In the genomic region with DNA sequence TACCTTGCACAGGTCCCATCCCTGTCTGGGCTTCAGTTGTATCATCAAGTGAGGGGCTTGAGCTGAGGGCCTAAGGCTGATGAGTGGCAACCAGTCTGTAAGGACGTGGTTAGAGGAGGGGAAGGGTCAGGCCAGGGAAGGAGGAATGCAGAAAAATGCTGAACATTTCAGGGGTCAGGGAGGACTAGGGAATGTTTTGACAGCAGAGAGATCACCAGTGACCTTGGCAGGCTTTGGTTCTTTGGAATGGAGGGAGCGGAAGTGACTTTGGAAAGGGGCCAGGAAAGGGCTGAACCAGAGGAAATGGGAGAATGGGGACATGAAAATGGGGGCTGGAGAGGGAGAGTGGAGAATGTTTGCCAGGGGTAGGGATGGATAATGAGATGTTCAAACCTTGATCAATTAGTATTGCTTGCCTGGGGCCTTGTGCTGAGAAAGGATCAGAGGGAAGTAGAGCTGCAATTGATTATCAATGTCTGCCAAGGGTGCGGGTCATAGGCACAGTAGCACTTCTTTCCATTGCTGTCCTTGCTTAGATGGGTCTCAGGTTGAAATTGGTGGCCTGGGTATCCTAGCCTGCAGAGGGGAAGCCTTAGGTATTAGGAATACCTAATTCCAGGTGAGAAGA, we compare ENCODE assay signal across 10 cellular contexts. TPM values are rescaled to one million over a fixed set of nuclear protein-coding genes. Genes with fewer than 3 reads are reported as not detected.
DNase-seq lines count a peak whose midpoint lies in the region; TF ChIP-seq lines count a peak whose summit lies in the region.
"Had no signal": no experiment of that assay in that cellular context is flagged by ENCODE, and none has a peak within 500 bp of the region (broad histone marks: within the 10 kb centered on the region; RNA-seq: fewer than 3 reads in every experiment).

No MANE protein-coding gene starts in this region.

- WGBS in liver, result 60% methylated on average over 3 of the region's 3 CpGs
- 68 to 74% methylated on average over 3 of the region's 3 CpGs for WGBS in thyroid gland, 2 donors

- intact Hi-C loops in activated naive CD4-positive, alpha-beta T cell treated with anti-CD3 and anti-CD28 coated beads for 36 hours (cut with micrococcal nuclease), result no loop called here
- intact Hi-C loops in breast epithelium (cut with DNase I; ENCODE audit: low total_unique reads), result no loop called here
- intact Hi-C loops in thyroid gland (cut with DNase I), result no loop called here

- no peak for TF ChIP-seq POLR2A in breast epithelium (IDR thresholded peaks at IDR 0.05)
- TF ChIP-seq POLR2A in thyroid gland (IDR thresholded peaks at IDR 0.05), result no peak

- peaks cover 7% of the 10 kb centered on the region for H3K36me3 Mint-ChIP-seq in activated naive CD4-positive, alpha-beta T cell treated with anti-CD3 and anti-CD28 coated beads for 36 hours (ENCODE audit: low read depth)

- H3K27me3 Mint-ChIP-seq in activated naive CD4-positive, alpha-beta T cell treated with anti-CD3 and anti-CD28 coated beads for 36 hours (ENCODE audit: low read depth), result no peaks in the 10 kb centered on the region
- H3K27me3 Mint-ChIP-seq: progenitor cell of endocrine pancreas had no signal

- H3K27me3 ChIP-seq in breast epithelium, result no peaks in the 10 kb centered on the region
- H3K27me3 ChIP-seq in liver (ENCODE audit: control insufficient read depth in 4 of 4, insufficient read depth in 4 of 4, low read length in 3 of 4), result no peaks in the 10 kb centered on the region
- H3K27me3 ChIP-seq in thyroid gland, result no peaks in the 10 kb centered on the region
- H3K27me3 ChIP-seq: foreskin keratinocyte had no signal

- H3K4me1 ChIP-seq in breast epithelium, result peaks cover 0 to under 1% of the 10 kb centered on the region in 2 donors
- peaks cover 7 to 25% (median 16%) of the 10 kb centered on the region in 4 donors for H3K4me1 ChIP-seq in liver (ENCODE audit: control insufficient read depth in 4 of 4, insufficient read depth in 4 of 4, low read length in 3 of 4)
- peaks cover 33 to 50% of the 10 kb centered on the region in 2 donors for H3K4me1 ChIP-seq in thyroid gland

- H3K27ac ChIP-seq in breast epithelium, result peak overlapping the region; percentile 23 to 38
- H3K27ac ChIP-seq in liver (ENCODE audit: low read depth in 1 of 2, low read length in 2 of 2), result no peak overlapping the region
- peak overlapping the region in 1 of 3 donors; percentile 53 for H3K27ac ChIP-seq in thyroid gland

- H3K9me3 ChIP-seq in breast epithelium, result no peaks in the 10 kb centered on the region
- no peaks in the 10 kb centered on the region for H3K9me3 ChIP-seq in liver (ENCODE audit: control insufficient read depth in 4 of 4, low read length in 3 of 4)
- H3K9me3 ChIP-seq in thyroid gland, result no peaks in the 10 kb centered on the region

- no peak overlapping the region for H3K9ac ChIP-seq in liver (ENCODE audit: low read depth in 1 of 2, low read length in 2 of 2)

- no peak overlapping the region for H3K4me3 Mint-ChIP-seq in activated naive CD4-positive, alpha-beta T cell treated with anti-CD3 and anti-CD28 coated beads for 36 hours

- CTCF ChIA-PET in activated naive CD4-positive, alpha-beta T cell treated with anti-CD3 and anti-CD28 coated beads for 36 hours (lab: Charles Lee), result interaction anchor here (1.0 to 6.0 kb wide), 5 partner anchors 11 to 245 kb away, joined by 3 to 48 read pairs (median 5); no protein-coding TSS in a partner anchor

- TF ChIP-seq CTCF in breast epithelium (IDR thresholded peaks at IDR 0.05) (no peak), liver (IDR thresholded peaks at IDR 0.05; ENCODE audit: low read depth, low read length, missing input control) (no peak), thyroid gland (IDR thresholded peaks at IDR 0.05) (no peak)

- no peak overlapping the region for H3K4me3 ChIP-seq in breast epithelium
- no peak overlapping the region for H3K4me3 ChIP-seq in liver (ENCODE audit: low read depth in 1 of 3, low read length in 3 of 3)
- H3K4me3 ChIP-seq in thyroid gland (replicated peaks in 1 of 3), result no peak overlapping the region

- peak in 1 of 2 donors; percentile 32 for TF ChIP-seq RAD21 in liver (IDR thresholded peaks at IDR 0.05)

- H3K36me3 ChIP-seq in breast epithelium (no peaks in the 10 kb centered on the region), liver (ENCODE audit: control insufficient read depth in 4 of 4, insufficient read depth in 3 of 4, low read depth in 1 of 4, low read length in 3 of 4) (peaks cover 0 to 10% (median 0%) of the 10 kb centered on the region in 4 donors), thyroid gland (no peaks in the 10 kb centered on the region)

- no peaks in the 10 kb centered on the region for H3K9me3 Mint-ChIP-seq in activated naive CD4-positive, alpha-beta T cell treated with anti-CD3 and anti-CD28 coated beads for 36 hours

- H3K27ac Mint-ChIP-seq in activated naive CD4-positive, alpha-beta T cell treated with anti-CD3 and anti-CD28 coated beads for 36 hours, result peak overlapping the region; percentile 93
- H3K27ac Mint-ChIP-seq: progenitor cell of endocrine pancreas had no signal

- peaks cover 86% of the 10 kb centered on the region for H3K4me1 Mint-ChIP-seq in activated naive CD4-positive, alpha-beta T cell treated with anti-CD3 and anti-CD28 coated beads for 36 hours (ENCODE audit: low read depth)

- DNase-seq in activated naive CD4-positive, alpha-beta T cell treated with anti-CD3 and anti-CD28 coated beads for 36 hours, result no peak
- DNase-seq in activated naive CD4-positive, alpha-beta T cell (lab: John Stamatoyannopoulos, UW), result no peak
- DNase-seq in breast epithelium (ENCODE audit: low spot score in 2 of 2), result no peak
- peak; percentile 20 to 40 for DNase-seq in thyroid gland
- DNase-seq in middle frontal gyrus (ENCODE audit: extremely low spot score, low spot score), result no peak
- no peak for DNase-seq in NCI-H2081 treated with DMSO at 0.1 percent for 48 hours (lab: John Stamatoyannopoulos, UW)
- no peak for DNase-seq in activated CD8-positive, alpha-beta memory T cell treated with anti-CD3 and anti-CD28 coated beads, Interleukin-2, amount 50 U/mL, for 4 hours

TF ChIP-seq in liver, 16 proteins besides CTCF, POLR2A, EP300 and RAD21:
- TF ChIP-seq RXRA (IDR thresholded peaks at IDR 0.05), result peak; percentile 60 to 70
- TF ChIP-seq, protein P1, sequence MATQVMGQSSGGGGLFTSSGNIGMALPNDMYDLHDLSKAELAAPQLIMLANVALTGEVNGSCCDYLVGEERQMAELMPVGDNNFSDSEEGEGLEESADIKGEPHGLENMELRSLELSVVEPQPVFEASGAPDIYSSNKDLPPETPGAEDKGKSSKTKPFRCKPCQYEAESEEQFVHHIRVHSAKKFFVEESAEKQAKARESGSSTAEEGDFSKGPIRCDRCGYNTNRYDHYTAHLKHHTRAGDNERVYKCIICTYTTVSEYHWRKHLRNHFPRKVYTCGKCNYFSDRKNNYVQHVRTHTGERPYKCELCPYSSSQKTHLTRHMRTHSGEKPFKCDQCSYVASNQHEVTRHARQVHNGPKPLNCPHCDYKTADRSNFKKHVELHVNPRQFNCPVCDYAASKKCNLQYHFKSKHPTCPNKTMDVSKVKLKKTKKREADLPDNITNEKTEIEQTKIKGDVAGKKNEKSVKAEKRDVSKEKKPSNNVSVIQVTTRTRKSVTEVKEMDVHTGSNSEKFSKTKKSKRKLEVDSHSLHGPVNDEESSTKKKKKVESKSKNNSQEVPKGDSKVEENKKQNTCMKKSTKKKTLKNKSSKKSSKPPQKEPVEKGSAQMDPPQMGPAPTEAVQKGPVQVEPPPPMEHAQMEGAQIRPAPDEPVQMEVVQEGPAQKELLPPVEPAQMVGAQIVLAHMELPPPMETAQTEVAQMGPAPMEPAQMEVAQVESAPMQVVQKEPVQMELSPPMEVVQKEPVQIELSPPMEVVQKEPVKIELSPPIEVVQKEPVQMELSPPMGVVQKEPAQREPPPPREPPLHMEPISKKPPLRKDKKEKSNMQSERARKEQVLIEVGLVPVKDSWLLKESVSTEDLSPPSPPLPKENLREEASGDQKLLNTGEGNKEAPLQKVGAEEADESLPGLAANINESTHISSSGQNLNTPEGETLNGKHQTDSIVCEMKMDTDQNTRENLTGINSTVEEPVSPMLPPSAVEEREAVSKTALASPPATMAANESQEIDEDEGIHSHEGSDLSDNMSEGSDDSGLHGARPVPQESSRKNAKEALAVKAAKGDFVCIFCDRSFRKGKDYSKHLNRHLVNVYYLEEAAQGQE (IDR thresholded peaks at IDR 0.05), result no peak
- peak; percentile 99 for TF ChIP-seq NR2F2 (IDR thresholded peaks at IDR 0.05)
- TF ChIP-seq, protein P2, sequence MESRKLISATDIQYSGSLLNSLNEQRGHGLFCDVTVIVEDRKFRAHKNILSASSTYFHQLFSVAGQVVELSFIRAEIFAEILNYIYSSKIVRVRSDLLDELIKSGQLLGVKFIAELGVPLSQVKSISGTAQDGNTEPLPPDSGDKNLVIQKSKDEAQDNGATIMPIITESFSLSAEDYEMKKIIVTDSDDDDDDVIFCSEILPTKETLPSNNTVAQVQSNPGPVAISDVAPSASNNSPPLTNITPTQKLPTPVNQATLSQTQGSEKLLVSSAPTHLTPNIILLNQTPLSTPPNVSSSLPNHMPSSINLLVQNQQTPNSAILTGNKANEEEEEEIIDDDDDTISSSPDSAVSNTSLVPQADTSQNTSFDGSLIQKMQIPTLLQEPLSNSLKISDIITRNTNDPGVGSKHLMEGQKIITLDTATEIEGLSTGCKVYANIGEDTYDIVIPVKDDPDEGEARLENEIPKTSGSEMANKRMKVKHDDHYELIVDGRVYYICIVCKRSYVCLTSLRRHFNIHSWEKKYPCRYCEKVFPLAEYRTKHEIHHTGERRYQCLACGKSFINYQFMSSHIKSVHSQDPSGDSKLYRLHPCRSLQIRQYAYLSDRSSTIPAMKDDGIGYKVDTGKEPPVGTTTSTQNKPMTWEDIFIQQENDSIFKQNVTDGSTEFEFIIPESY (IDR thresholded peaks at IDR 0.05), result no peak
- peak; percentile 37 for TF ChIP-seq SP1 (IDR thresholded peaks at IDR 0.05)

RNA-seq across cellular contexts. Expression of a gene that starts 7.4 kb away (rescaled TPM):
- total RNA-seq in activated naive CD4-positive, alpha-beta T cell treated with anti-CD3 and anti-CD28 coated beads for 36 hours, result 10 to 100 TPM; 19.1 to 19.7 TPM
- total RNA-seq in breast epithelium, result 10 to 100 TPM; 10.7 to 17.0 (median 16.5) TPM
- total RNA-seq in liver, result 10 to 100 TPM in 1 of 2 donors, 1 to 10 TPM in 1; 5.2 to 17.8 TPM
- polyA plus RNA-seq in liver, result 10 to 100 TPM; 11.3 to 15.2 TPM
- 10 to 100 TPM; 25.1 to 40.9 (median 34.4) TPM for total RNA-seq in thyroid gland

Comparison
In these comparisons a context has a peak if more than half of its experiments do, and no peak if none do; other contexts are left out.
1. DNase-seq: peak in thyroid gland (2 of 2); none in activated naive CD4-positive, alpha-beta T cell treated with anti-CD3 and anti-CD28 coated beads for 36 hours (single experiment), activated naive CD4-positive, alpha-beta T cell (0 of 4), breast epithelium (0 of 2), middle frontal gyrus (single experiment), NCI-H2081 treated with DMSO at 0.1 percent for 48 hours (single experiment) and activated CD8-positive, alpha-beta memory T cell treated with anti-CD3 and anti-CD28 coated beads, Interleukin-2, amount 50 U/mL, for 4 hours (single experiment).
2. H3K27ac ChIP-seq: peak in breast epithelium (2 of 2); none in liver (0 of 2).